In the genomic region with DNA sequence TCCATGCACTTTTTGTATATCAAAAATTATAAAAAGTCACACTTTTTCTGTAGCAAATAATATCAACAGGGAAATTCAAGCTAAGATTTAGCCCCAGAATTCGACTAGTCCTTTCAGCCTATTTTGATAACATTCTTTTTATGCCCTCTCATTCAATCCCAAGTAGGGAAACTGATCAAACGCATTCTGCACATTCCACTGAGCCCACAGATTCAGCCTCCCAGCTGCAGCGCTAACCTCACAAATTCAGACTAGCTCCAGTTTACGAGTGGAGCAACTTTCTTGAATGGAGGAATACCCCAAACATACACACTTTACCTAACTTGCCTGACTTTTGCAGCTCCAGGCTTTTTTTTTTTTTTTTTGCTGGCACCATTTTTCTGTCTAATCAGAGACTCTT, we compare ENCODE assay signal across 20 cellular contexts.
"Had no signal": no experiment of that assay in that cellular context is flagged by ENCODE, and none has a peak within 500 bp of the region (broad histone marks: within the 10 kb centered on the region; RNA-seq: fewer than 3 reads in every experiment).

No MANE protein-coding gene starts in this region.

- H3K27ac Mint-ChIP-seq: nephron progenitor cell had no signal

- H3K27me3 ChIP-seq: dorsolateral prefrontal cortex, heart left ventricle, neutrophil, upper lobe of left lung, vagina had no signal

- FAIRE-seq: frontal cortex had no signal

- H3K4me3 Mint-ChIP-seq: nephron progenitor cell had no signal

- DNase-seq: cortex of kidney; dorsolateral prefrontal cortex; effector CD8-positive, alpha-beta T cell; heart left ventricle; hippocampal formation; left colon; left ventricle myocardium superior; naive thymus-derived CD4-positive, alpha-beta T cell; nephron progenitor cell; psoas muscle; stimulated activated CD4-positive, alpha-beta T cell treated with anti-CD3 and anti-CD28 coated beads, Interleukin-12 subunit alpha, Interleukin-12 subunit beta, amount 100 ng/mL, for 4 hours; stimulated activated naive CD4-positive, alpha-beta T cell treated with Interleukin-2 at 50 U/mL for 16 hours; upper lobe of left lung had no signal

- H3K4me1 ChIP-seq: psoas muscle, upper lobe of left lung, vagina had no signal

- ATAC-seq: esophagus mucosa; left colon; naive thymus-derived CD4-positive, alpha-beta T cell; psoas muscle; sciatic nerve had no signal

- H3K36me3 ChIP-seq: heart left ventricle, neutrophil, upper lobe of left lung, vagina had no signal

- H3K4me3 ChIP-seq: dorsolateral prefrontal cortex, heart left ventricle, lung, psoas muscle, skin epidermis, upper lobe of left lung, vagina had no signal

- H3K9me3 ChIP-seq: neutrophil, psoas muscle, upper lobe of left lung, vagina had no signal

- H3K27ac ChIP-seq: dorsolateral prefrontal cortex, heart left ventricle, neutrophil, psoas muscle, skin epidermis, upper lobe of left lung, vagina had no signal
